In genomic region chr2:34104601-34105000, GRCh38 we compare ENCODE assay signal across 1 cellular context.
TF ChIP-seq lines count a peak whose summit lies in the region.

No MANE protein-coding gene starts in this region.

TF ChIP-seq in endothelial cell of umbilical vein, 7 proteins besides CTCF, POLR2A, EP300 and RAD21:
- TF ChIP-seq JUN (IDR thresholded peaks at IDR 0.05; ENCODE audit: borderline replicate concordance, insufficient read depth, insufficient read length, low read depth), result peak; percentile 11
- no peak for TF ChIP-seq MAX (IDR thresholded peaks at IDR 0.05; ENCODE audit: insufficient read depth, insufficient read length)
- no peak for TF ChIP-seq EZH2 (IDR thresholded peaks at IDR 0.05; ENCODE audit: borderline replicate concordance, low read depth, low read length, severe bottlenecking)
- TF ChIP-seq MYC (IDR thresholded peaks at IDR 0.05; ENCODE audit: low read depth, low read length), result no peak
